Comparison of ENCODE assay signal across 10 cellular contexts in genomic region chr1:221724931-221725605, GRCh38. TPM values are rescaled to one million over a fixed set of nuclear protein-coding genes. Genes with fewer than 3 reads are reported as not detected.
DNase-seq lines count a peak whose midpoint lies in the region; ATAC-seq and TF ChIP-seq lines count a peak whose summit lies in the region.
"Had no signal": no experiment of that assay in that cellular context is flagged by ENCODE, and none has a peak within 500 bp of the region (broad histone marks: within the 10 kb centered on the region; RNA-seq: fewer than 3 reads in every experiment).

No MANE protein-coding gene starts in this region.

- no peak for TF ChIP-seq CTCF in glutamatergic neuron (IDR thresholded peaks at IDR 0.05; ENCODE audit: partially characterized antibody, unreplicated experiment)

- CTCF ChIA-PET in activated CD8-positive, alpha-beta T cell treated with anti-CD3 and anti-CD28 coated beads, Interleukin-2, amount 10 ng/mL, durations not matched to agents 7 days and 5 days (lab: Charles Lee): interaction anchor here (1.3 to 3.3 kb wide), 4 partner anchors 10 to 17 kb away, joined by 3 to 21 read pairs (median 6); partner anchors contain the start of gene DUSP10

- H3K27ac Mint-ChIP-seq in activated CD4-positive, alpha-beta T cell treated with anti-CD3 and anti-CD28 coated beads, Interleukin-2, amount 10 ng/mL, durations not matched to agents 24 days and 14 days: peak overlapping the region; percentile 54
- H3K27ac Mint-ChIP-seq in activated CD8-positive, alpha-beta T cell treated with anti-CD3 and anti-CD28 coated beads, Interleukin-2, amount 10 ng/mL, durations not matched to agents 7 days and 5 days: peak overlapping the region; percentile 65
- no peak overlapping the region for H3K27ac Mint-ChIP-seq in glutamatergic neuron (ENCODE audit: unreplicated experiment)

- intact Hi-C loops in activated CD4-positive, alpha-beta T cell treated with anti-CD3 and anti-CD28 coated beads, Interleukin-2, amount 10 ng/mL, durations not matched to agents 24 days and 14 days (cut with micrococcal nuclease): loop anchor here (5.0 kb wide), 1 partner anchor 267 kb away; no protein-coding TSS in a partner anchor
- intact Hi-C loops in left cardiac atrium (cut with DNase I): loop anchor here in 1 of 2 donors (5.0 kb wide), 1 partner anchor 158 kb away; no protein-coding TSS in a partner anchor

- H3K9me3 Mint-ChIP-seq in activated CD4-positive, alpha-beta T cell treated with anti-CD3 and anti-CD28 coated beads, Interleukin-2, amount 10 ng/mL, durations not matched to agents 24 days and 14 days: peaks cover 37% of the 10 kb centered on the region
- peaks cover 16% of the 10 kb centered on the region for H3K9me3 Mint-ChIP-seq in activated CD8-positive, alpha-beta T cell treated with anti-CD3 and anti-CD28 coated beads, Interleukin-2, amount 10 ng/mL, durations not matched to agents 7 days and 5 days (ENCODE audit: insufficient read depth)
- no peaks in the 10 kb centered on the region for H3K9me3 Mint-ChIP-seq in glutamatergic neuron (ENCODE audit: unreplicated experiment)

- POLR2A ChIA-PET in activated CD8-positive, alpha-beta T cell treated with anti-CD3 and anti-CD28 coated beads, Interleukin-2, amount 10 ng/mL, durations not matched to agents 7 days and 5 days (lab: Charles Lee): interaction anchor here (0.7 to 6.8 kb wide), 5 partner anchors 10 to 1045 kb away, joined by 3 to 56 read pairs (median 4); partner anchors contain the start of gene DUSP10

- peak; percentile 52 for DNase-seq in activated CD4-positive, alpha-beta T cell treated with anti-CD3 and anti-CD28 coated beads, Interleukin-2, amount 10 ng/mL, durations not matched to agents 24 days and 14 days
- DNase-seq in activated CD4-positive, alpha-beta T cell treated with anti-CD3 and anti-CD28 coated beads for 1 hour: no peak
- DNase-seq in activated CD8-positive, alpha-beta T cell treated with anti-CD3 and anti-CD28 coated beads, Interleukin-2, amount 10 ng/mL, durations not matched to agents 7 days and 5 days: no peak
- DNase-seq in left cardiac atrium: peak; percentile 45
- DNase-seq in substantia nigra (lab: John Stamatoyannopoulos, UW): peak in 2 of 49 donors; percentile 14 to 32
- no peak for DNase-seq in NCI-H2227 (lab: John Stamatoyannopoulos, UW; ENCODE audit: unreplicated experiment)
- DNase-seq in glutamatergic neuron: no peak
- DNase-seq: cortex of kidney, NCI-H2029 treated with DMSO at 0.1 percent for 48 hours had no signal

- H3K4me3 Mint-ChIP-seq in activated CD4-positive, alpha-beta T cell treated with anti-CD3 and anti-CD28 coated beads, Interleukin-2, amount 10 ng/mL, durations not matched to agents 24 days and 14 days: no peak overlapping the region
- no peak overlapping the region for H3K4me3 Mint-ChIP-seq in activated CD8-positive, alpha-beta T cell treated with anti-CD3 and anti-CD28 coated beads, Interleukin-2, amount 10 ng/mL, durations not matched to agents 7 days and 5 days
- no peak overlapping the region for H3K4me3 Mint-ChIP-seq in glutamatergic neuron (ENCODE audit: unreplicated experiment)

- peaks cover 73% of the 10 kb centered on the region for H3K4me1 Mint-ChIP-seq in activated CD4-positive, alpha-beta T cell treated with anti-CD3 and anti-CD28 coated beads, Interleukin-2, amount 10 ng/mL, durations not matched to agents 24 days and 14 days
- peaks cover 66% of the 10 kb centered on the region for H3K4me1 Mint-ChIP-seq in activated CD8-positive, alpha-beta T cell treated with anti-CD3 and anti-CD28 coated beads, Interleukin-2, amount 10 ng/mL, durations not matched to agents 7 days and 5 days (ENCODE audit: low read depth)
- no peaks in the 10 kb centered on the region for H3K4me1 Mint-ChIP-seq in glutamatergic neuron (ENCODE audit: low read depth, unreplicated experiment)

- H3K27ac ChIP-seq in substantia nigra (ENCODE audit: low read depth, low read length, poor library complexity, severe bottlenecking): peak overlapping the region; percentile 44

- no peaks in the 10 kb centered on the region for H3K27me3 Mint-ChIP-seq in activated CD4-positive, alpha-beta T cell treated with anti-CD3 and anti-CD28 coated beads, Interleukin-2, amount 10 ng/mL, durations not matched to agents 24 days and 14 days
- H3K27me3 Mint-ChIP-seq in activated CD8-positive, alpha-beta T cell treated with anti-CD3 and anti-CD28 coated beads, Interleukin-2, amount 10 ng/mL, durations not matched to agents 7 days and 5 days (ENCODE audit: low read depth): no peaks in the 10 kb centered on the region
- H3K27me3 Mint-ChIP-seq in glutamatergic neuron (ENCODE audit: unreplicated experiment): peaks cover 2% of the 10 kb centered on the region

- ATAC-seq in activated CD8-positive, alpha-beta T cell treated with anti-CD3 and anti-CD28 coated beads, Interleukin-2, amount 10 ng/mL, durations not matched to agents 7 days and 5 days: no peak
- ATAC-seq in left cardiac atrium (peak in 1 of 2 donors; percentile 81), HG02852 (IDR thresholded peaks at IDR 0.05; ENCODE audit: unreplicated experiment) (no peak)

- H3K36me3 Mint-ChIP-seq in activated CD4-positive, alpha-beta T cell treated with anti-CD3 and anti-CD28 coated beads, Interleukin-2, amount 10 ng/mL, durations not matched to agents 24 days and 14 days (ENCODE audit: low read depth): peaks cover 62% of the 10 kb centered on the region
- peaks cover 77% of the 10 kb centered on the region for H3K36me3 Mint-ChIP-seq in activated CD8-positive, alpha-beta T cell treated with anti-CD3 and anti-CD28 coated beads, Interleukin-2, amount 10 ng/mL, durations not matched to agents 7 days and 5 days (ENCODE audit: low read depth)
- H3K36me3 Mint-ChIP-seq in glutamatergic neuron (ENCODE audit: unreplicated experiment): peaks cover 9% of the 10 kb centered on the region

RNA-seq across cellular contexts. Expression of gene DUSP10, which starts 16.8 kb away (rescaled TPM):
- total RNA-seq in activated CD4-positive, alpha-beta T cell treated with anti-CD3 and anti-CD28 coated beads, Interleukin-2, amount 10 ng/mL, durations not matched to agents 24 days and 14 days: 13.5 and 14.6 TPM in 2 replicates
- total RNA-seq in activated CD8-positive, alpha-beta T cell treated with anti-CD3 and anti-CD28 coated beads, Interleukin-2, amount 10 ng/mL, durations not matched to agents 7 days and 5 days: 10 to 100 TPM; 12.1 to 13.0 TPM
- 1 to 10 TPM; 5.3 to 6.5 TPM for total RNA-seq in left cardiac atrium
- 21.5 TPM for total RNA-seq in glutamatergic neuron (ENCODE audit: unreplicated experiment)

Comparison
In these comparisons a context has a peak if more than half of its experiments do, and no peak if none do; other contexts are left out.
1. DNase-seq: peak in activated CD4-positive, alpha-beta T cell treated with anti-CD3 and anti-CD28 coated beads, Interleukin-2, amount 10 ng/mL, durations not matched to agents 24 days and 14 days (single experiment) and left cardiac atrium (single experiment); none in activated CD4-positive, alpha-beta T cell treated with anti-CD3 and anti-CD28 coated beads for 1 hour (single experiment), activated CD8-positive, alpha-beta T cell treated with anti-CD3 and anti-CD28 coated beads, Interleukin-2, amount 10 ng/mL, durations not matched to agents 7 days and 5 days (single experiment), NCI-H2227 (single experiment) and glutamatergic neuron (single experiment).